ENCODE assay signal across 14 cellular contexts in genomic region chr7:50362712-50363282, GRCh38. TPM values are rescaled to one million over a fixed set of nuclear protein-coding genes. Genes with fewer than 3 reads are reported as not detected.
DNase-seq lines count a peak whose midpoint lies in the region; ATAC-seq, FAIRE-seq and TF ChIP-seq lines count a peak whose summit lies in the region.
"Had no signal": no experiment of that assay in that cellular context is flagged by ENCODE, and none has a peak within 500 bp of the region (broad histone marks: within the 10 kb centered on the region; RNA-seq: fewer than 3 reads in every experiment).

No MANE protein-coding gene starts in this region.

- TF ChIP-seq POLR2A in lower leg skin (IDR thresholded peaks at IDR 0.05), result no peak

- ATAC-seq in left lung (no peak), HG02678 (IDR thresholded peaks at IDR 0.05; ENCODE audit: unreplicated experiment) (no peak)
- ATAC-seq: lower lobe of right lung had no signal

- TF ChIP-seq CTCF in CD14-positive monocyte (IDR thresholded peaks at IDR 0.05), result no peak
- no peak for TF ChIP-seq CTCF in D721Med (IDR thresholded peaks at IDR 0.05; ENCODE audit: insufficient read depth, missing control alignments)
- no peak for TF ChIP-seq CTCF in lower leg skin (IDR thresholded peaks at IDR 0.05)
- no peak for TF ChIP-seq CTCF in left lung (IDR thresholded peaks at IDR 0.05)

- no peak overlapping the region for H3K4me3 ChIP-seq in Jurkat, Clone E6-1 (ENCODE audit: low read length)
- H3K4me3 ChIP-seq in lower leg skin (ENCODE audit: low read depth, poor library complexity, severe bottlenecking), result no peak overlapping the region
- H3K4me3 ChIP-seq in left lung, result no peak overlapping the region
- H3K4me3 ChIP-seq: lower lobe of right lung had no signal

- peaks cover 0 to 2% of the 10 kb centered on the region in 2 donors for H3K36me3 ChIP-seq in left lung
- H3K36me3 ChIP-seq: lower lobe of right lung, WERI-Rb-1 had no signal

- no peaks in the 10 kb centered on the region for H3K27me3 ChIP-seq in left lung

- H3K27me3 Mint-ChIP-seq in CD14-positive monocyte (ENCODE audit: low read depth in 3 of 3) (no peaks in the 10 kb centered on the region), immature natural killer cell (ENCODE audit: low read depth in 3 of 3) (peaks cover 17 to 38% (median 24%) of the 10 kb centered on the region in 3 donors)
- H3K27me3 Mint-ChIP-seq in activated T-cell treated with anti-CD3 and anti-CD28 coated beads, Interleukin-2, amount 50 U/mL, for 24 hours, result no peaks in the 10 kb centered on the region

- peaks cover 0 to 46% of the 10 kb centered on the region in 2 donors for H3K4me1 ChIP-seq in left lung
- H3K4me1 ChIP-seq: parathyroid adenoma had no signal

- H3K9me3 Mint-ChIP-seq in CD14-positive monocyte (peaks cover 0 to 2% (median 0%) of the 10 kb centered on the region in 7 donors), immature natural killer cell (no peaks in the 10 kb centered on the region)
- peaks cover 3% of the 10 kb centered on the region for H3K9me3 Mint-ChIP-seq in activated T-cell treated with anti-CD3 and anti-CD28 coated beads, Interleukin-2, amount 50 U/mL, for 24 hours

- intact Hi-C loops in CD14-positive monocyte (cut with micrococcal nuclease) (no loop called here), lower leg skin (cut with DNase I; ENCODE audit: low total_unique reads) (no loop called here), left lung (cut with DNase I) (loop anchor here in 1 of 2 donors (10.0 kb wide), 1 partner anchor 148 kb away; no protein-coding TSS in a partner anchor)

- DNase-seq in CD14-positive monocyte (ENCODE audit: low spot score), result no peak
- DNase-seq in Jurkat, Clone E6-1 (ENCODE audit: low read depth, low spot score), result peak; percentile 72
- peak; percentile 59 for DNase-seq in activated T-cell treated with anti-CD3 and anti-CD28 coated beads, Interleukin-2, amount 50 U/mL, for 24 hours
- peak; percentile 85 to 86 (median 85) for DNase-seq in immature natural killer cell
- no peak for DNase-seq in D721Med (ENCODE audit: insufficient read length, low spot score)
- DNase-seq in lower leg skin (ENCODE audit: low spot score in 2 of 2), result no peak
- DNase-seq in left lung, result no peak
- DNase-seq: lower lobe of right lung, NCI-H1105, NCI-H510A treated with DMSO at 0.1 percent for 48 hours, SHP77 treated with DMSO at 0.1 percent for 48 hours, WERI-Rb-1 had no signal

- H3K27ac Mint-ChIP-seq in CD14-positive monocyte, result peak overlapping the region; percentile 40 to 89 (median 72)
- peak overlapping the region; percentile 99 for H3K27ac Mint-ChIP-seq in activated T-cell treated with anti-CD3 and anti-CD28 coated beads, Interleukin-2, amount 50 U/mL, for 24 hours
- peak overlapping the region; percentile 99 to 100 (median 99) for H3K27ac Mint-ChIP-seq in immature natural killer cell

- 74 to 80% methylated on average over 6 of the region's 6 CpGs for WGBS in lower leg skin, 2 donors

- H3K4me3 Mint-ChIP-seq in CD14-positive monocyte (no peak overlapping the region), immature natural killer cell (peak overlapping the region; percentile 75 to 89 (median 86))
- H3K4me3 Mint-ChIP-seq in activated T-cell treated with anti-CD3 and anti-CD28 coated beads, Interleukin-2, amount 50 U/mL, for 24 hours, result peak overlapping the region; percentile 16

- H3K36me3 Mint-ChIP-seq in CD14-positive monocyte (peaks cover 76 to 96% of the 10 kb centered on the region in 2 donors), immature natural killer cell (peaks cover 14 to 48% (median 21%) of the 10 kb centered on the region in 3 donors)
- peaks cover 99% of the 10 kb centered on the region for H3K36me3 Mint-ChIP-seq in activated T-cell treated with anti-CD3 and anti-CD28 coated beads, Interleukin-2, amount 50 U/mL, for 24 hours (ENCODE audit: low read depth)

- H3K4me1 Mint-ChIP-seq in CD14-positive monocyte (peaks cover 55% of the 10 kb centered on the region), immature natural killer cell (peaks cover 97 to 100% of the 10 kb centered on the region in 2 donors)
- H3K4me1 Mint-ChIP-seq in activated T-cell treated with anti-CD3 and anti-CD28 coated beads, Interleukin-2, amount 50 U/mL, for 24 hours (ENCODE audit: low read depth), result peaks cover 98% of the 10 kb centered on the region

- no peaks in the 10 kb centered on the region for H3K9me3 ChIP-seq in left lung
- H3K9me3 ChIP-seq: lower lobe of right lung had no signal

- FAIRE-seq in D721Med (lab: Jason Lieb, UNC), result no peak

- H3K27ac ChIP-seq in left lung, result peak overlapping the region in 1 of 2 donors; percentile 20
- H3K27ac ChIP-seq: lower lobe of right lung, parathyroid adenoma, WERI-Rb-1 had no signal

RNA-seq across cellular contexts. Expression of gene IKZF1, which starts 58.3 kb away (rescaled TPM):
- polyA plus RNA-seq in CD14-positive monocyte (10 to 100 TPM; 38.4 to 80.2 TPM), immature natural killer cell (100 to 1,000 TPM in 1 of 3 donors, 10 to 100 TPM in 2; 79.5 to 307 (median 91.3) TPM)
- 144 TPM for polyA plus RNA-seq in Jurkat, Clone E6-1 (2012; ENCODE audit: insufficient read depth, insufficient read length)
- total RNA-seq in lower leg skin (10 to 100 TPM in 1 of 4 donors, 1 to 10 TPM in 3; 5.3 to 10.8 (median 7.6) TPM), left lung (10 to 100 TPM; 19.0 to 50.2 TPM)

Comparison
In these comparisons a context has a peak if more than half of its experiments do, and no peak if none do; other contexts are left out.
1. DNase-seq: peak in Jurkat, Clone E6-1 (single experiment), activated T-cell treated with anti-CD3 and anti-CD28 coated beads, Interleukin-2, amount 50 U/mL, for 24 hours (single experiment) and immature natural killer cell (3 of 3); none in CD14-positive monocyte (single experiment), D721Med (single experiment), lower leg skin (0 of 2) and left lung (0 of 2).
2. H3K4me3 Mint-ChIP-seq: peak in activated T-cell treated with anti-CD3 and anti-CD28 coated beads, Interleukin-2, amount 50 U/mL, for 24 hours (single experiment) and immature natural killer cell (5 of 5); none in CD14-positive monocyte (0 of 2).
3. Peak in every context shown above with its lines, with median percentiles within 50 percentile points of each other: H3K27ac Mint-ChIP-seq.